ENCODE assay signal across 8 cellular contexts in the genomic region with DNA sequence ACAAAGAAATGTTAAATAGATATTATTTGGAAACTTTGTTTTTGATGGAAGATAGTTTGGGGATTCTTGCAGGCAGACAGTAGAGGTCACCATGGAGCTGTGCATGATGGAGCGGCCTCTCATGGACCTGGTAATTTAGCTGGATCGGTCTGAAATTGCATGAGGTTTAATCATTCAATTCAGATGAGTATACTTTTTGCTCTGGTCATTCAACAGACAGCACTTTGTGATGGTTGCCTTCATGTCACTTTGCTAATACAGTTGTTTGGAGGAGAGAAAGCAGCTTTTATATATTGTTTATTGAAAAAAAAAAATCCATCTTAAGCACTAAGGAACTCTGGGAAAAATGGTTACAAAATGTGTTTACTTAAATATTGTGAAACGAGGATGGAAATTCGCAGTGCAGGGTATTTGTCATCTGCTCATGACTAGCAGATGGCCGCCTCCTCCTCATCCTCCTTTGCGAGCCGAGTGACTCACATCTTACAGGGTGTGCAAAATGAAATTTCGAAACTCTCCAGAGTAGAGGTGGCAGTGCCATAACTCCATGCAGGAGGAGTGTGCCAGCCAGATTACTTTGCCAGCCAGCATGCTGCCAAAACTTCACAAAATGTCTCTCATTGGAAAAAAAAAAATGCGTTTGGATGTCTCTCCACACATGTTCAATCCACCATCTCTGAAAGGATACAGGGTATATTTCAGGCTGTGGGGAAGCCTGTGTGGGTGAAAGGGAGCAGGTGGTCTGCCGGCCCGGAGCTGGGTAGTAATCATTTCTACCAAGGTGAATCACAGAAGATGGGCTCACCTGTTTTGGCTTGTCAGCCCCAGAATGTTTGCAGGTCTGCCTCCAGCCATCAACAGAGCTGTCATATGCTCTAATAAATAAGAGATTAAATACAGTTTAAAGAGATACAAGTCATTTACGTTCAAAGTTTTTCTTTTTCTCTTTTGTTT.
DNase-seq lines count a peak whose midpoint lies in the region; ATAC-seq and TF ChIP-seq lines count a peak whose summit lies in the region.

No MANE protein-coding gene starts in this region.

- TF ChIP-seq CTCF in osteocyte (IDR thresholded peaks at IDR 0.05), result peak; percentile 78

- peak overlapping the region; percentile 39 for H3K27ac Mint-ChIP-seq in activated CD4-positive, alpha-beta T cell treated with anti-CD3 and anti-CD28 coated beads for 36 hours
- H3K27ac Mint-ChIP-seq in osteocyte (ENCODE audit: unreplicated experiment), result peak overlapping the region; percentile 86

- peak; percentile 59 for DNase-seq in activated CD4-positive, alpha-beta T cell treated with anti-CD3 and anti-CD28 coated beads for 36 hours
- DNase-seq in activated CD4-positive, alpha-beta T cell treated with anti-CD3 and anti-CD28 coated beads for 1 hour, result no peak
- peak; percentile 62 for DNase-seq in NCI-H69 (lab: John Stamatoyannopoulos, UW)
- peak; percentile 32 to 47 for DNase-seq in activated T-cell treated with anti-CD3 and anti-CD28 coated beads, Interleukin-2, amount 50 U/mL, for 48 hours
- peak; percentile 95 for DNase-seq in fibroblast of peridontal ligament (ENCODE audit: extremely low read depth)
- no peak for DNase-seq in osteocyte (ENCODE audit: extremely low spot score, unreplicated experiment)

- no peaks in the 10 kb centered on the region for H3K27me3 Mint-ChIP-seq in activated CD4-positive, alpha-beta T cell treated with anti-CD3 and anti-CD28 coated beads for 36 hours
- no peaks in the 10 kb centered on the region for H3K27me3 Mint-ChIP-seq in osteocyte (ENCODE audit: unreplicated experiment)

- H3K4me1 Mint-ChIP-seq in activated CD4-positive, alpha-beta T cell treated with anti-CD3 and anti-CD28 coated beads for 36 hours, result peaks cover 23% of the 10 kb centered on the region
- peaks cover 31% of the 10 kb centered on the region for H3K4me1 Mint-ChIP-seq in osteocyte (ENCODE audit: unreplicated experiment)

- peak overlapping the region; percentile 43 for H3K4me3 Mint-ChIP-seq in activated CD4-positive, alpha-beta T cell treated with anti-CD3 and anti-CD28 coated beads for 36 hours
- H3K4me3 Mint-ChIP-seq in osteocyte (ENCODE audit: unreplicated experiment), result peak overlapping the region; percentile 53

- POLR2A ChIA-PET in activated CD4-positive, alpha-beta T cell treated with anti-CD3 and anti-CD28 coated beads for 36 hours (lab: Charles Lee), result no interaction called here

- intact Hi-C loops in activated CD4-positive, alpha-beta T cell treated with anti-CD3 and anti-CD28 coated beads for 36 hours (cut with DNase I, micrococcal nuclease), result loop anchor here (5.0 to 10.0 kb wide), 7 partner anchors 107 to 889 kb away; no protein-coding TSS in a partner anchor

- CTCF ChIA-PET in activated CD4-positive, alpha-beta T cell treated with anti-CD3 and anti-CD28 coated beads for 36 hours (lab: Charles Lee), result interaction anchor here (0.6 to 0.7 kb wide), 3 partner anchors 12 to 287 kb away, joined by 3 read pairs; no protein-coding TSS in a partner anchor

- ATAC-seq in activated CD4-positive, alpha-beta T cell treated with anti-CD3 and anti-CD28 coated beads for 36 hours, result peak; percentile 92
- no peak for ATAC-seq in GM18907 (IDR thresholded peaks at IDR 0.05; ENCODE audit: unreplicated experiment)
- ATAC-seq in GM18858 (IDR thresholded peaks at IDR 0.05; ENCODE audit: unreplicated experiment), result no peak

- no peaks in the 10 kb centered on the region for H3K9me3 Mint-ChIP-seq in activated CD4-positive, alpha-beta T cell treated with anti-CD3 and anti-CD28 coated beads for 36 hours (ENCODE audit: low read depth)
- H3K9me3 Mint-ChIP-seq in osteocyte (ENCODE audit: unreplicated experiment), result no peaks in the 10 kb centered on the region

- H3K36me3 Mint-ChIP-seq in activated CD4-positive, alpha-beta T cell treated with anti-CD3 and anti-CD28 coated beads for 36 hours (ENCODE audit: low read depth), result no peaks in the 10 kb centered on the region
- no peaks in the 10 kb centered on the region for H3K36me3 Mint-ChIP-seq in osteocyte (ENCODE audit: unreplicated experiment)

Comparison
In these comparisons a context has a peak if more than half of its experiments do, and no peak if none do; other contexts are left out.
1. DNase-seq: peak in activated CD4-positive, alpha-beta T cell treated with anti-CD3 and anti-CD28 coated beads for 36 hours (single experiment), NCI-H69 (single experiment), activated T-cell treated with anti-CD3 and anti-CD28 coated beads, Interleukin-2, amount 50 U/mL, for 48 hours (2 of 2) and fibroblast of peridontal ligament (single experiment); none in activated CD4-positive, alpha-beta T cell treated with anti-CD3 and anti-CD28 coated beads for 1 hour (single experiment) and osteocyte (single experiment).